9 cellular contexts compared by ENCODE assay signal in genomic region chr3:31695280-31696008, GRCh38.
DNase-seq lines count a peak whose midpoint lies in the region; ATAC-seq and TF ChIP-seq lines count a peak whose summit lies in the region.
"Had no signal": no experiment of that assay in that cellular context is flagged by ENCODE, and none has a peak within 500 bp of the region (broad histone marks: within the 10 kb centered on the region; RNA-seq: fewer than 3 reads in every experiment).

No MANE protein-coding gene starts in this region.

- no peaks in the 10 kb centered on the region for H3K4me1 ChIP-seq in BE2C
- H3K4me1 ChIP-seq: esophagus muscularis mucosa had no signal

- H3K4me3 ChIP-seq in BE2C (ENCODE audit: low read depth, low read length), result no peak overlapping the region
- H3K4me3 ChIP-seq in foreskin fibroblast (ENCODE audit: low read depth in 1 of 2, low read length in 2 of 2), result no peak overlapping the region
- H3K4me3 ChIP-seq: esophagus muscularis mucosa had no signal

- TF ChIP-seq CTCF in BE2C (IDR thresholded peaks at IDR 0.05; ENCODE audit: low read depth, low read length), result peak; percentile 16; the same call in 1 of the 2 replicates
- peak; percentile 14 for TF ChIP-seq CTCF in foreskin fibroblast (IDR thresholded peaks at IDR 0.05; ENCODE audit: low read depth, low read length)

- no peaks in the 10 kb centered on the region for H3K9me3 ChIP-seq in BE2C
- H3K9me3 ChIP-seq: esophagus muscularis mucosa had no signal

- in situ Hi-C loops in ACHN (cut with HindIII; ENCODE audit: low pct_ligation_motif_present, low pct_unique_long_range_greater_than_20kb, low sequenced_read_pairs), result no loop called here

- no peaks in the 10 kb centered on the region for H3K36me3 ChIP-seq in BE2C
- H3K36me3 ChIP-seq: esophagus muscularis mucosa had no signal

- no peaks in the 10 kb centered on the region for H3K27me3 ChIP-seq in BE2C
- H3K27me3 ChIP-seq: esophagus muscularis mucosa had no signal

- DNase-seq in BE2C, result no peak
- peak; percentile 46 for DNase-seq in SKM-1 treated with dmso at 0.1 percent for 144 hours (lab: John Stamatoyannopoulos, UW; ENCODE audit: unreplicated experiment)
- no peak for DNase-seq in foreskin fibroblast
- DNase-seq in NCI-H128 (lab: John Stamatoyannopoulos, UW; ENCODE audit: unreplicated experiment), result no peak
- no peak for DNase-seq in posterior cingulate gyrus
- DNase-seq in left cardiac atrium, result no peak
- no peak for DNase-seq in ACHN

- intact Hi-C loops in posterior cingulate gyrus (cut with DNase I) (no loop called here), left cardiac atrium (cut with DNase I) (no loop called here)

- ATAC-seq in GM21515 (IDR thresholded peaks at IDR 0.05; ENCODE audit: unreplicated experiment) (peak; percentile 62), left cardiac atrium (no peak)
